ENCODE assay signal across 16 cellular contexts in genomic region chr3:89025185-89025584, GRCh38.
A peak's percentile ranks its signal among the peaks of the same experiment; 100 is the strongest.
DNase-seq lines count a peak whose midpoint lies in the region; ATAC-seq and TF ChIP-seq lines count a peak whose summit lies in the region.
"Had no signal": no experiment of that assay in that cellular context is flagged by ENCODE, and none has a peak within 500 bp of the region (broad histone marks: within the 10 kb centered on the region; RNA-seq: fewer than 3 reads in every experiment).

No MANE protein-coding gene starts in this region.

- H3K4me3 ChIP-seq in SJSA1: no peak overlapping the region
- H3K4me3 ChIP-seq in smooth muscle cell: peak overlapping the region; percentile 9
- H3K4me3 ChIP-seq: heart right ventricle, lung, psoas muscle had no signal

- DNase-seq in H4 (ENCODE audit: low spot score): peak; percentile 67
- DNase-seq in SJSA1 (ENCODE audit: low read depth in 1 of 2, low spot score in 2 of 2): peak in 1 of 2 experiments; percentile 43
- DNase-seq in foreskin keratinocyte: peak; percentile 24 to 25
- DNase-seq in smooth muscle cell (lab: John Stamatoyannopoulos, UW; ENCODE audit: unreplicated experiment): no peak
- DNase-seq in Right ventricle myocardium superior: no peak
- no peak for DNase-seq in HCEC 1CT
- no peak for DNase-seq in GM13977 (ENCODE audit: low spot score)
- DNase-seq: activated CD8-positive, alpha-beta T cell treated with anti-CD3 and anti-CD28 coated beads, Interleukin-2, amount 10 ng/mL, durations not matched to agents 7 days and 5 days; activated naive CD4-positive, alpha-beta T cell treated with anti-CD3 and anti-CD28 coated beads, Interleukin-2, amount 50 U/mL, for 16 hours; DND-41; heart right ventricle; MM.1S; NCI-H526; psoas muscle; T-helper 1 cell had no signal

- H3K79me2 ChIP-seq in smooth muscle cell (ENCODE audit: low read depth): no peaks in the 10 kb centered on the region

- no peak for ATAC-seq in foreskin keratinocyte
- ATAC-seq in Right ventricle myocardium superior (ENCODE audit: poor library complexity): no peak
- ATAC-seq: activated CD8-positive, alpha-beta T cell treated with anti-CD3 and anti-CD28 coated beads, Interleukin-2, amount 10 ng/mL, durations not matched to agents 7 days and 5 days; heart right ventricle; psoas muscle had no signal

- peak overlapping the region; percentile 26 for H2AFZ ChIP-seq in smooth muscle cell (ENCODE audit: low read depth)

- H3K9me3 ChIP-seq in SJSA1 (replicated peaks) (no peaks in the 10 kb centered on the region), smooth muscle cell (replicated peaks; ENCODE audit: low read depth) (no peaks in the 10 kb centered on the region)
- H3K9me3 ChIP-seq: heart right ventricle, psoas muscle had no signal

- H3K9ac ChIP-seq in smooth muscle cell (ENCODE audit: low read depth): no peak overlapping the region

- H3K36me3 ChIP-seq in SJSA1: no peaks in the 10 kb centered on the region
- H3K36me3 ChIP-seq in smooth muscle cell (ENCODE audit: low read depth): no peaks in the 10 kb centered on the region
- H3K36me3 ChIP-seq: heart right ventricle had no signal

- peak overlapping the region; percentile 32 for H3K27ac ChIP-seq in SJSA1
- H3K27ac ChIP-seq in foreskin keratinocyte: no peak overlapping the region
- H3K27ac ChIP-seq in smooth muscle cell (ENCODE audit: low read depth): peak overlapping the region; percentile 67
- H3K27ac ChIP-seq: heart right ventricle, psoas muscle had no signal

- 40% methylated on average over 4 of the region's 4 CpGs for WGBS in smooth muscle cell (ENCODE audit: low lambda C conversion rate)

- intact Hi-C loops in Right ventricle myocardium superior (cut with DNase I): no loop called here

- H3K4me2 ChIP-seq in smooth muscle cell: peak overlapping the region; percentile 71

- no peaks in the 10 kb centered on the region for H3K27me3 ChIP-seq in SJSA1 (replicated peaks)
- H3K27me3 ChIP-seq in foreskin keratinocyte: no peaks in the 10 kb centered on the region
- no peaks in the 10 kb centered on the region for H3K27me3 ChIP-seq in smooth muscle cell (ENCODE audit: low read depth)
- H3K27me3 ChIP-seq: heart right ventricle had no signal

- no peaks in the 10 kb centered on the region for H4K20me1 ChIP-seq in smooth muscle cell (ENCODE audit: low read depth)

- peaks cover 3% of the 10 kb centered on the region for H3F3A ChIP-seq in smooth muscle cell (ENCODE audit: low read depth)

- TF ChIP-seq CTCF in foreskin keratinocyte (conservative IDR thresholded peaks at IDR 0.05) (no peak), smooth muscle cell (IDR thresholded peaks at IDR 0.05; ENCODE audit: borderline replicate concordance, insufficient read depth, poor library complexity, severe bottlenecking) (no peak), GM13977 (IDR thresholded peaks at IDR 0.05; ENCODE audit: extremely low read depth, insufficient read depth, missing control alignments) (no peak)

- H3K4me1 ChIP-seq in SJSA1 (replicated peaks) (0 out of 2 replicates have a peak, but pooled peaks cover 6% of the 10 kb centered on the region), foreskin keratinocyte (no peaks in the 10 kb centered on the region), smooth muscle cell (ENCODE audit: low read depth) (peaks cover 19% of the 10 kb centered on the region)
- H3K4me1 ChIP-seq: heart right ventricle, psoas muscle had no signal

- in situ Hi-C loops in GM13977 (cut with MboI; ENCODE audit: low pct_unique_long_range_greater_than_20kb, low sequenced_read_pairs, unreplicated experiment): no loop called here

Comparison
In these comparisons a context has a peak if more than half of its experiments do, and no peak if none do; other contexts are left out.
1. DNase-seq: peak in H4 (single experiment) and foreskin keratinocyte (2 of 2); none in smooth muscle cell (single experiment), Right ventricle myocardium superior (single experiment), HCEC 1CT (single experiment) and GM13977 (single experiment).